ENCODE assay signal across 8 cellular contexts in genomic region chr2:216081487-216082387, GRCh38. TPM values are rescaled to one million over a fixed set of nuclear protein-coding genes. Genes with fewer than 3 reads are reported as not detected.
A peak's percentile ranks its signal among the peaks of the same experiment; 100 is the strongest.
DNase-seq lines count a peak whose midpoint lies in the region; ATAC-seq and TF ChIP-seq lines count a peak whose summit lies in the region.

Gene PECR, minus strand, starts transcription at chr2:216081809. Its CDS starts 68 bp downstream, at chr2:216081741.
Gene TMEM169, plus strand, starts transcription at chr2:216081919. Its CDS starts 14,045 bp downstream, at chr2:216095964.

- DNase-seq in BE2C (peak; percentile 92), NCI-H526 treated with DMSO at 0.1 percent for 48 hours (lab: John Stamatoyannopoulos, UW) (peak; percentile 75), lower lobe of right lung (peak; percentile 90)
- peak; percentile 80 to 82 for DNase-seq in activated CD4-positive, alpha-beta T cell treated with anti-CD3 and anti-CD28 coated beads, Interleukin-2, amount 50 U/mL, for 48 hours
- peak; percentile 27 to 64 (median 37) for DNase-seq in stimulated activated CD4-positive, alpha-beta T cell treated with anti-CD3 and anti-CD28 coated beads, TNF-alpha, amount 100 ng/mL, for 1 hour (ENCODE audit: low read depth in 3 of 3, low spot score in 1 of 3)

- H3K4me3 ChIP-seq in BE2C (ENCODE audit: low read depth, low read length) (peak within 1 kb of the TSS; percentile 97), duodenal mucosa (ENCODE audit: low read depth in 1 of 2, low read length in 2 of 2) (peak within 1 kb of the TSS; percentile 98 to 99), lower lobe of right lung (peak within 1 kb of the TSS; percentile 74)

- H3K36me3 ChIP-seq in BE2C = no peaks in the 10 kb centered on the region
- no peaks in the 10 kb centered on the region for H3K36me3 ChIP-seq in duodenal mucosa (ENCODE audit: control insufficient read depth in 1 of 2, insufficient read depth in 2 of 2, low read length in 2 of 2)
- H3K36me3 ChIP-seq in lower lobe of right lung = no peaks in the 10 kb centered on the region

- no peaks in the 10 kb centered on the region for H3K9me3 ChIP-seq in BE2C
- H3K9me3 ChIP-seq in duodenal mucosa (ENCODE audit: control insufficient read depth in 1 of 2, low read length in 2 of 2) = no peaks in the 10 kb centered on the region
- H3K9me3 ChIP-seq in lower lobe of right lung = no peaks in the 10 kb centered on the region

- H3K27me3 ChIP-seq in BE2C (no peaks in the 10 kb centered on the region), duodenal mucosa (ENCODE audit: control insufficient read depth in 1 of 2, insufficient read depth in 2 of 2, low read length in 2 of 2) (no peaks in the 10 kb centered on the region), lower lobe of right lung (ENCODE audit: low read depth) (no peaks in the 10 kb centered on the region)

- H3K27ac ChIP-seq in duodenal mucosa (ENCODE audit: low read depth, low read length) (no peak within 1 kb of the TSS), lower lobe of right lung (peak within 1 kb of the TSS; percentile 62)

- intact Hi-C loops in lower lobe of right lung (cut with DNase I) = no loop called here

- peak; percentile 79 for TF ChIP-seq POLR2A in GM19193 (IDR thresholded peaks at IDR 0.05; ENCODE audit: extremely low read depth, insufficient read depth, insufficient read length)

- no peak for TF ChIP-seq CTCF in BE2C (IDR thresholded peaks at IDR 0.05; ENCODE audit: low read depth, low read length)
- no peak for TF ChIP-seq CTCF in lower lobe of right lung (IDR thresholded peaks at IDR 0.05)

- H3K4me1 ChIP-seq in BE2C = peaks cover 16% of the 10 kb centered on the region
- peaks cover 8 to 19% of the 10 kb centered on the region in 2 donors for H3K4me1 ChIP-seq in duodenal mucosa (ENCODE audit: control insufficient read depth in 1 of 2, insufficient read depth in 2 of 2, low read length in 2 of 2)
- peaks cover 26% of the 10 kb centered on the region for H3K4me1 ChIP-seq in lower lobe of right lung

- peak; percentile 89 for ATAC-seq in HG03342 (IDR thresholded peaks at IDR 0.05; ENCODE audit: unreplicated experiment)
- ATAC-seq in lower lobe of right lung = peak; percentile 99

- H3K9ac ChIP-seq in duodenal mucosa (ENCODE audit: low read depth in 1 of 2, low read length in 2 of 2) = peak within 1 kb of the TSS; percentile 90 to 98

RNA-seq across cellular contexts. Expression of gene PECR, which starts in this region (rescaled TPM):
- 15.7 TPM for polyA plus RNA-seq in BE2C (2012; ENCODE audit: insufficient read depth, insufficient read length, low read depth)
- 18.5 TPM for total RNA-seq in lower lobe of right lung

RNA-seq across cellular contexts. Expression of gene TMEM169, which starts in this region (rescaled TPM):
- 21.9 TPM for polyA plus RNA-seq in BE2C (2012; ENCODE audit: insufficient read depth, insufficient read length, low read depth)
- total RNA-seq in lower lobe of right lung = 1.2 TPM

Comparison
In these comparisons a context has a peak if more than half of its experiments do, and no peak if none do; other contexts are left out.
1. DNase-seq: peak in every context shown above with its lines; median percentile 92 in BE2C; 90 in lower lobe of right lung; 81 in activated CD4-positive, alpha-beta T cell treated with anti-CD3 and anti-CD28 coated beads, Interleukin-2, amount 50 U/mL, for 48 hours; 75 in NCI-H526 treated with DMSO at 0.1 percent for 48 hours; 37 in stimulated activated CD4-positive, alpha-beta T cell treated with anti-CD3 and anti-CD28 coated beads, TNF-alpha, amount 100 ng/mL, for 1 hour.